In genomic region chr10:84328303-84329093, GRCh38 we compare ENCODE assay signal across 8 cellular contexts. TPM values are rescaled to one million over a fixed set of nuclear protein-coding genes. Genes with fewer than 3 reads are reported as not detected.
DNase-seq lines count a peak whose midpoint lies in the region; ATAC-seq and TF ChIP-seq lines count a peak whose summit lies in the region.

Gene CCSER2, plus strand, starts transcription at chr10:84328589. Its CDS starts 42,464 bp downstream, at chr10:84371053.

- no peaks in the 10 kb centered on the region for H3K9me3 Mint-ChIP-seq in HFFc6
- H3K9me3 Mint-ChIP-seq in T-cell, result no peaks in the 10 kb centered on the region
- H3K9me3 Mint-ChIP-seq in type B pancreatic cell, result no peaks in the 10 kb centered on the region

- H3K27ac Mint-ChIP-seq in HFFc6 (peak within 1 kb of the TSS; percentile 96), T-cell (peak within 1 kb of the TSS; percentile 97 to 98), type B pancreatic cell (peak within 1 kb of the TSS; percentile 95)

- intact Hi-C loops in cardiac septum (cut with DNase I), result loop anchor here (5.0 kb wide), 1 partner anchor 99 kb away; no protein-coding TSS in a partner anchor
- intact Hi-C loops in posterior cingulate gyrus (cut with DNase I), result loop anchor here (5.0 kb wide), 1 partner anchor 186 kb away; no protein-coding TSS in a partner anchor

- H3K4me1 Mint-ChIP-seq in HFFc6 (ENCODE audit: low read depth) (peaks cover 30% of the 10 kb centered on the region), T-cell (peaks cover 26 to 38% (median 35%) of the 10 kb centered on the region in 3 donors), type B pancreatic cell (ENCODE audit: unreplicated experiment) (peaks cover 22% of the 10 kb centered on the region)

- H3K4me3 Mint-ChIP-seq in HFFc6, result peak within 1 kb of the TSS; percentile 96
- H3K4me3 Mint-ChIP-seq in T-cell, result peak within 1 kb of the TSS; percentile 93 to 98 (median 94)
- peak within 1 kb of the TSS; percentile 97 for H3K4me3 Mint-ChIP-seq in type B pancreatic cell

- peak; percentile 13 for TF ChIP-seq CTCF in GM12873 (IDR thresholded peaks at IDR 0.05; ENCODE audit: insufficient read depth, low read depth, low read length, missing control alignments)
- peak; percentile 47 for TF ChIP-seq CTCF in HFFc6 (IDR thresholded peaks at IDR 0.05)
- TF ChIP-seq CTCF in type B pancreatic cell (conservative IDR thresholded peaks at IDR 0.05), result peak; percentile 55

- peak; percentile 79 to 86 (median 82) for ATAC-seq in T-cell (replicated peaks in 1 of 4)

- peak within 1 kb of the TSS; percentile 36 for H3K27ac ChIP-seq in adipose tissue (ENCODE audit: low read depth, low read length)

- H3K36me3 Mint-ChIP-seq in HFFc6 (ENCODE audit: low read depth), result no peaks in the 10 kb centered on the region
- peaks cover 5% of the 10 kb centered on the region for H3K36me3 Mint-ChIP-seq in T-cell
- no peaks in the 10 kb centered on the region for H3K36me3 Mint-ChIP-seq in type B pancreatic cell

- CTCF ChIA-PET in T-cell (lab: Charles Lee), result interaction anchor here (0.6 to 2.5 kb wide), 8 partner anchors 11 to 63 kb away, joined by 3 to 7 read pairs (median 3); no protein-coding TSS in a partner anchor

- 0 to 1% (median 1%) methylated on average over 61 to 104 of the region's 105 CpGs for WGBS in adipose tissue, 3 donors

- H3K27me3 Mint-ChIP-seq in HFFc6 (ENCODE audit: insufficient read depth), result peaks cover 6% of the 10 kb centered on the region; the same call in 1 of the 2 replicates
- H3K27me3 Mint-ChIP-seq in T-cell, result no peaks in the 10 kb centered on the region
- peaks cover 4% of the 10 kb centered on the region for H3K27me3 Mint-ChIP-seq in type B pancreatic cell

- POLR2A ChIA-PET in T-cell (lab: Charles Lee), result interaction anchor here in 1 of 2 donors (0.8 to 0.9 kb wide), 2 partner anchors 10 to 38 kb away, joined by 3 read pairs; no protein-coding TSS in a partner anchor

- DNase-seq in HFFc6, result peak; percentile 92
- peak; percentile 88 for DNase-seq in NAMALWA (ENCODE audit: low spot score)
- peak; percentile 69 to 90 (median 81) for DNase-seq in T-cell
- DNase-seq in cardiac septum (ENCODE audit: low spot score), result peak; percentile 99
- DNase-seq in posterior cingulate gyrus, result peak; percentile 87 to 99 (median 95)
- peak; percentile 96 for DNase-seq in type B pancreatic cell (ENCODE audit: extremely low spot score, unreplicated experiment)

RNA-seq across cellular contexts. Expression of gene CCSER2, which starts in this region (rescaled TPM):
- total RNA-seq in HFFc6 (2021; fragmentation: NEBNext Ultra II Directional; extraction: Animal tissue kit (Norgen Biotek cat#: 25700)), result 10 to 100 TPM; 36.1 to 46.9 (median 43.0) TPM
- total RNA-seq in T-cell, result 100 to 1,000 TPM; 109 to 137 (median 115) TPM
- 10 to 100 TPM in 1 of 3 donors, 1 to 10 TPM in 2; 4.3 to 16.1 (median 9.2) TPM for polyA plus RNA-seq in adipose tissue
- 193 TPM for total RNA-seq in cardiac septum
- 43.9 and 85.8 TPM in 2 replicates for total RNA-seq in type B pancreatic cell (ENCODE audit: low replicate concordance)

Comparison
In these comparisons a context has a peak if more than half of its experiments do, and no peak if none do; other contexts are left out.
1. Peak in every context shown above with its lines: DNase-seq, ATAC-seq and H3K27ac ChIP-seq.